8 cellular contexts compared by ENCODE assay signal in genomic region chr5:150758210-150758533, GRCh38. TPM values are rescaled to one million over a fixed set of nuclear protein-coding genes. Genes with fewer than 3 reads are reported as not detected.
DNase-seq lines count a peak whose midpoint lies in the region; ATAC-seq and TF ChIP-seq lines count a peak whose summit lies in the region.

No MANE protein-coding gene starts in this region.

- peak; percentile 15 for ATAC-seq in GM21381 (IDR thresholded peaks at IDR 0.05; ENCODE audit: unreplicated experiment)
- peak; percentile 9 for ATAC-seq in HG03571 (IDR thresholded peaks at IDR 0.05; ENCODE audit: unreplicated experiment)
- peak; percentile 6 for ATAC-seq in effector memory CD8-positive, alpha-beta T cell (replicated peaks)

- no peak overlapping the region for H3K27ac Mint-ChIP-seq in effector memory CD8-positive, alpha-beta T cell
- no peak overlapping the region for H3K27ac Mint-ChIP-seq in HFFc6

- peaks cover 35% of the 10 kb centered on the region for H3K36me3 Mint-ChIP-seq in effector memory CD8-positive, alpha-beta T cell (ENCODE audit: insufficient read depth)
- peaks cover 29% of the 10 kb centered on the region for H3K36me3 Mint-ChIP-seq in HFFc6 (ENCODE audit: low read depth)

- H3K9me3 Mint-ChIP-seq in effector memory CD8-positive, alpha-beta T cell, result no peaks in the 10 kb centered on the region
- H3K9me3 Mint-ChIP-seq in HFFc6, result no peaks in the 10 kb centered on the region

- peak overlapping the region; percentile 58 for H2AFZ ChIP-seq in neuron (ENCODE audit: low read depth, low read length)

- peaks cover 16 to 27% of the 10 kb centered on the region in 2 donors for H3K4me1 Mint-ChIP-seq in effector memory CD8-positive, alpha-beta T cell (ENCODE audit: low read depth in 2 of 2)
- peaks cover 32% of the 10 kb centered on the region for H3K4me1 Mint-ChIP-seq in HFFc6 (ENCODE audit: low read depth)

- no peak overlapping the region for H3K4me3 Mint-ChIP-seq in effector memory CD8-positive, alpha-beta T cell
- no peak overlapping the region for H3K4me3 Mint-ChIP-seq in HFFc6

- H3K4me1 ChIP-seq in neuron (ENCODE audit: insufficient read depth, low read length), result peaks cover 4% of the 10 kb centered on the region

- TF ChIP-seq CTCF in 22Rv1 (IDR thresholded peaks at IDR 0.05) (no peak), HFFc6 (IDR thresholded peaks at IDR 0.05) (no peak)

- peak overlapping the region; percentile 82 for H3K27ac ChIP-seq in 22Rv1

- H3K4me3 ChIP-seq in neuron (ENCODE audit: low read length), result peak overlapping the region; percentile 93

- no peak for DNase-seq in effector memory CD8-positive, alpha-beta T cell
- DNase-seq in NOMO-1 treated with DMSO at 0.1 percent for 48 hours (lab: John Stamatoyannopoulos, UW; ENCODE audit: unreplicated experiment) (no peak), HFFc6 (no peak), OCI-M2 (lab: John Stamatoyannopoulos, UW; ENCODE audit: unreplicated experiment) (no peak)

- no peaks in the 10 kb centered on the region for H3K9me3 ChIP-seq in neuron (ENCODE audit: low read length)

- peaks cover 8 to 10% of the 10 kb centered on the region in 2 donors for H3K27me3 Mint-ChIP-seq in effector memory CD8-positive, alpha-beta T cell
- peaks cover 3% of the 10 kb centered on the region; the same call in 1 of the 2 replicates for H3K27me3 Mint-ChIP-seq in HFFc6 (ENCODE audit: insufficient read depth)

- H3K27me3 ChIP-seq in neuron (ENCODE audit: insufficient read depth, low read length), result no peaks in the 10 kb centered on the region

- peaks cover 30% of the 10 kb centered on the region for H3K36me3 ChIP-seq in neuron (ENCODE audit: insufficient read depth, low read length)

RNA-seq across cellular contexts. Expression of gene DCTN4, which starts 0.6 kb away (rescaled TPM):
- total RNA-seq in HFFc6 (2021; fragmentation: NEBNext Ultra II Directional; extraction: Animal tissue kit (Norgen Biotek cat#: 25700)), result 10 to 100 TPM; 60.1 to 76.9 (median 68.7) TPM

RNA-seq across cellular contexts. Expression of gene SMIM3, which starts 20.4 kb away (rescaled TPM):
- total RNA-seq in HFFc6 (2021; fragmentation: NEBNext Ultra II Directional; extraction: Animal tissue kit (Norgen Biotek cat#: 25700)), result 10 to 100 TPM; 32.5 to 51.1 (median 37.9) TPM

RNA-seq across cellular contexts. Expression of gene RBM22, which starts 57.3 kb away (rescaled TPM):
- total RNA-seq in HFFc6 (2021; fragmentation: NEBNext Ultra II Directional; extraction: Animal tissue kit (Norgen Biotek cat#: 25700)), result 10 to 100 TPM; 32.6 to 40.2 (median 35.4) TPM
